8 cellular contexts compared by ENCODE assay signal in genomic region chr1:153958111-153958960, GRCh38. TPM values are rescaled to one million over a fixed set of nuclear protein-coding genes. Genes with fewer than 3 reads are reported as not detected.
DNase-seq lines count a peak whose midpoint lies in the region; ATAC-seq and TF ChIP-seq lines count a peak whose summit lies in the region.

A gene with protein sequence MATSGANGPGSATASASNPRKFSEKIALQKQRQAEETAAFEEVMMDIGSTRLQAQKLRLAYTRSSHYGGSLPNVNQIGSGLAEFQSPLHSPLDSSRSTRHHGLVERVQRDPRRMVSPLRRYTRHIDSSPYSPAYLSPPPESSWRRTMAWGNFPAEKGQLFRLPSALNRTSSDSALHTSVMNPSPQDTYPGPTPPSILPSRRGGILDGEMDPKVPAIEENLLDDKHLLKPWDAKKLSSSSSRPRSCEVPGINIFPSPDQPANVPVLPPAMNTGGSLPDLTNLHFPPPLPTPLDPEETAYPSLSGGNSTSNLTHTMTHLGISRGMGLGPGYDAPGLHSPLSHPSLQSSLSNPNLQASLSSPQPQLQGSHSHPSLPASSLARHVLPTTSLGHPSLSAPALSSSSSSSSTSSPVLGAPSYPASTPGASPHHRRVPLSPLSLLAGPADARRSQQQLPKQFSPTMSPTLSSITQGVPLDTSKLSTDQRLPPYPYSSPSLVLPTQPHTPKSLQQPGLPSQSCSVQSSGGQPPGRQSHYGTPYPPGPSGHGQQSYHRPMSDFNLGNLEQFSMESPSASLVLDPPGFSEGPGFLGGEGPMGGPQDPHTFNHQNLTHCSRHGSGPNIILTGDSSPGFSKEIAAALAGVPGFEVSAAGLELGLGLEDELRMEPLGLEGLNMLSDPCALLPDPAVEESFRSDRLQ (minus strand): TSS chr1:153958612. CDS start chr1:153958497, 115 bp downstream.

- peaks cover 46% of the 10 kb centered on the region for H3K4me1 Mint-ChIP-seq in T-helper 17 cell
- H3K4me1 Mint-ChIP-seq in progenitor cell of endocrine pancreas (ENCODE audit: low read depth), result peaks cover 40% of the 10 kb centered on the region

- no peaks in the 10 kb centered on the region for H3K9me3 ChIP-seq in T-helper 17 cell (ENCODE audit: control insufficient read depth, low read length, poor library complexity, severe bottlenecking)
- no peaks in the 10 kb centered on the region for H3K9me3 ChIP-seq in left ventricle myocardium inferior (replicated peaks)

- no peaks in the 10 kb centered on the region for H3K9me3 Mint-ChIP-seq in progenitor cell of endocrine pancreas (ENCODE audit: low read depth)

- TF ChIP-seq CTCF in left ventricle myocardium inferior (IDR thresholded peaks at IDR 0.05; ENCODE audit: borderline replicate concordance) (no peak), progenitor cell of endocrine pancreas (IDR thresholded peaks at IDR 0.05; ENCODE audit: unreplicated experiment) (no peak)

- H3K4me3 Mint-ChIP-seq in T-helper 17 cell, result peak within 1 kb of the TSS; percentile 97
- H3K4me3 Mint-ChIP-seq in progenitor cell of endocrine pancreas (ENCODE audit: low read depth), result peak within 1 kb of the TSS; percentile 99

- intact Hi-C loops in left ventricle myocardium inferior (cut with micrococcal nuclease), result no loop called here

- H3K27me3 ChIP-seq in left ventricle myocardium inferior (ENCODE audit: low read depth), result no peaks in the 10 kb centered on the region

- H3K27ac Mint-ChIP-seq in T-helper 17 cell (peak within 1 kb of the TSS; percentile 96), progenitor cell of endocrine pancreas (peak within 1 kb of the TSS; percentile 99)

- H3K4me3 ChIP-seq in left ventricle myocardium inferior, result peak within 1 kb of the TSS; percentile 98

- peak within 1 kb of the TSS; percentile 98 for H3K27ac ChIP-seq in left ventricle myocardium inferior (replicated peaks)

- peaks cover 28% of the 10 kb centered on the region for H3K36me3 ChIP-seq in left ventricle myocardium inferior

- DNase-seq in NCI-H1694 treated with DMSO at 0.1 percent for 48 hours (lab: John Stamatoyannopoulos, UW), result peak; percentile 100
- DNase-seq in T-helper 17 cell, result peak; percentile 91 to 95 (median 94)
- peak; percentile 65 to 100 (median 97) for DNase-seq in amygdala (lab: John Stamatoyannopoulos, UW)
- peak; percentile 99 for DNase-seq in left ventricle myocardium inferior
- DNase-seq in progenitor cell of endocrine pancreas (ENCODE audit: low spot score, unreplicated experiment), result peak; percentile 94
- DNase-seq in ureter (ENCODE audit: low spot score), result peak; percentile 98

- H3K4me1 ChIP-seq in left ventricle myocardium inferior, result peaks cover 91% of the 10 kb centered on the region

- ATAC-seq in GM18498 (IDR thresholded peaks at IDR 0.05; ENCODE audit: unreplicated experiment) (peak; percentile 78), HG02938 (IDR thresholded peaks at IDR 0.05; ENCODE audit: unreplicated experiment) (peak; percentile 79), T-helper 17 cell (peak; percentile 91)

- H3K36me3 Mint-ChIP-seq in T-helper 17 cell (ENCODE audit: low read depth) (peaks cover 10% of the 10 kb centered on the region), progenitor cell of endocrine pancreas (ENCODE audit: insufficient read depth) (peaks cover 10% of the 10 kb centered on the region)

- H3K27me3 Mint-ChIP-seq in T-helper 17 cell (no peaks in the 10 kb centered on the region), progenitor cell of endocrine pancreas (no peaks in the 10 kb centered on the region)

RNA-seq across cellular contexts. Expression of the gene that starts here (rescaled TPM):
- total RNA-seq in T-helper 17 cell, result 100 to 1,000 TPM; 133 to 151 TPM
- total RNA-seq in left ventricle myocardium inferior, result 19.7 TPM
- 40.9 and 41.9 TPM in 2 replicates for total RNA-seq in progenitor cell of endocrine pancreas
- total RNA-seq in ureter, result 32.7 TPM

Comparison
In these comparisons a context has a peak if more than half of its experiments do, and no peak if none do; other contexts are left out.
1. Peak in every context shown above with its lines: DNase-seq, ATAC-seq, H3K4me3 ChIP-seq and H3K27ac ChIP-seq.